8 cellular contexts compared by ENCODE assay signal in the genomic region with DNA sequence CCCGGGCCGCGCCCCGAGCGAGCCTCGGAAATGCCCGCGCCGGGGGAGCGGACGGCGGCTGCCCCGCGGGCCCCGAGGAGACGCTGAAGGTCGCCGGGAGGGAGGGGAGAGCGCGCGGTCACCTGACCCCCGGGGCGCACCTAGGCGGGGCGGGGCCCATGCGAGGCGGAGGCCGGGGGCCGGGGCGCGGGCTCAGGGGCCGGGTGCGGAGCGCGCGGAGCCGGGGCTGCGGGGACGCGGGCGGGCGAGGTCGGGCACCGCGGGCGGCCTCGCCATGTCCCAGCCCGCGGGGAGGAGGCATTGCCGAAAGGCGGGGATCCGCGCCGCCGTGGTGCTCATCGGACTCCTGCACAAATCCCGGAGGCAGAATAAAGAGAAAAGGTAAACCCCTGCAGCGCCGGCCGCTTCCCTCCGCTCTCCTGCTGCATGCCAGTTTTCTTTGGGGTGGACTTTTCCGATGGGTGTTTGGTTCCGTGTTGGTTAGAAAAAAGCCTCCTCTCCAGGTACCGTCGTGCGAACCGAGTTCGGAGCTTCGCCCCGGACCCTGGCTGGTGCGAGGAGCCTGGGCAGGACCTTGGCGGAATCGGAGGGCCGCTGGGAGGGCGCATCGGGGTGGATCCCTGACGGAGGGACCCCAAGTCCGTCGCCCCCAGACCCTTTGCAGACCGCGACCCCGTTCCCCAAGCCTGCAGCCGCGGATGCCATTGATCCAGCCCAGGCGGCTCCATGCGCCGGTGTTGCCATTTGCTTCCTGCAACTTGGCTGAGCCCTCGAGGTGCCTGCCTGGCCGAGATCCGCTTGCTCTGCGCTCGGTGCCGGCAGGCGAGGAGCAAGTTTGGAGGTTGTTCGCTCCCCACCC. TPM values are rescaled to one million over a fixed set of nuclear protein-coding genes. Genes with fewer than 3 reads are reported as not detected.
DNase-seq lines count a peak whose midpoint lies in the region; ATAC-seq and TF ChIP-seq lines count a peak whose summit lies in the region.

No MANE protein-coding gene starts in this region.

- peak; percentile 62 for ATAC-seq in body of pancreas
- ATAC-seq in HG02938 (IDR thresholded peaks at IDR 0.05; ENCODE audit: unreplicated experiment): no peak
- no peak for ATAC-seq in GM19023 (IDR thresholded peaks at IDR 0.05; ENCODE audit: unreplicated experiment)
- ATAC-seq in GM19351 (IDR thresholded peaks at IDR 0.05; ENCODE audit: unreplicated experiment): no peak

- peak; percentile 64 for DNase-seq in Daoy (ENCODE audit: low read depth)
- peak; percentile 38 for DNase-seq in NCI-H345 (lab: John Stamatoyannopoulos, UW)
- DNase-seq in body of pancreas: peak; percentile 67 to 82 (median 76)
- peak; percentile 61 for DNase-seq in kidney tubule cell (ENCODE audit: low spot score)
- DNase-seq in stomach: peak; percentile 55

- TF ChIP-seq EP300 in stomach (IDR thresholded peaks at IDR 0.05): no peak

- H3K27ac ChIP-seq in body of pancreas (peak overlapping the region; percentile 83 to 90 (median 90)), stomach (peak overlapping the region; percentile 64 to 94 (median 89))

- H3K4me1 ChIP-seq in body of pancreas (peaks cover 39% of the 10 kb centered on the region), stomach (peaks cover 26 to 51% (median 30%) of the 10 kb centered on the region in 4 donors)

- intact Hi-C loops in body of pancreas (cut with DNase I): no loop called here
- intact Hi-C loops in stomach (cut with DNase I; ENCODE audit: low total_unique reads): loop anchor here (5.0 kb wide), 1 partner anchor 153 kb away; no protein-coding TSS in a partner anchor

- TF ChIP-seq CTCF in body of pancreas (IDR thresholded peaks at IDR 0.05) (no peak), stomach (IDR thresholded peaks at IDR 0.05) (no peak)

- H3K9me3 ChIP-seq in body of pancreas (no peaks in the 10 kb centered on the region), stomach (no peaks in the 10 kb centered on the region)

- TF ChIP-seq POLR2A in body of pancreas (IDR thresholded peaks at IDR 0.05) (peak; percentile 1 to 25 (median 23)), stomach (IDR thresholded peaks at IDR 0.05) (no peak)

- H3K27me3 ChIP-seq in body of pancreas (no peaks in the 10 kb centered on the region), stomach (peaks cover 0 to 40% (median 12%) of the 10 kb centered on the region in 3 donors)

- H3K4me3 ChIP-seq in body of pancreas (peak overlapping the region; percentile 45 to 72), stomach (peak overlapping the region; percentile 63 to 74 (median 66))

- 0 to 1% methylated on average over 11 to 62 of the region's 95 CpGs for WGBS in body of pancreas, 2 donors
- WGBS in stomach, 5 donors: 0 to 8% (median 1%) methylated on average over 33 to 95 of the region's 95 CpGs

- H3K36me3 ChIP-seq in body of pancreas (replicated peaks in 1 of 2; ENCODE audit: insufficient read depth in 1 of 2, low read depth in 2 of 2) (no peaks in the 10 kb centered on the region), stomach (no peaks in the 10 kb centered on the region)

RNA-seq across cellular contexts. Expression of gene RAP1GAP2, which starts 57.7 kb away (rescaled TPM):
- total RNA-seq in Daoy (2014; rRNA removed; shearing (Covaris generic)): 5.5 and 7.7 TPM in 2 replicates
- 10 to 100 TPM; 21.8 to 81.1 TPM for total RNA-seq in body of pancreas
- total RNA-seq in stomach: 10 to 100 TPM; 26.4 to 92.4 (median 50.7) TPM
- polyA plus RNA-seq in stomach: 10 to 100 TPM; 11.8 to 25.0 (median 17.9) TPM

Comparison
In these comparisons a context has a peak if more than half of its experiments do, and no peak if none do; other contexts are left out.
1. POLR2A ChIP-seq: peak in body of pancreas (3 of 3); none in stomach (0 of 4).
2. Peak in every context shown above with its lines, with median percentiles within 50 percentile points of each other: DNase-seq.